ENCODE assay signal across 1 cellular context in the genomic region with DNA sequence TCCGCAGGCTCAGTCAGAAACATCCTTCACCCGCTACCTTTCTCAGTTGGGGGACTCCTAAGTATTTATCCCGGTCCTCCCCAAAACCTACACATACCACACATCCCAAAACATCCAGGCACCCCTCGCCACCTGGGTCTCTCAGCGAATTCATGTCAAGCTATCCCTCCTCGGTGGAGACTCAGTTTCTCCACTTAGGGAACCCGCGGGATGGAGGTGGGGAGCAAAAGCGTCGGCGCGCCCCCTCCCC.
TF ChIP-seq lines count a peak whose summit lies in the region.

No MANE protein-coding gene starts in this region.

TF ChIP-seq in neural cell, 6 proteins besides CTCF, POLR2A, EP300 and RAD21 (continued from another document):
- no peak for TF ChIP-seq MXI1 (conservative IDR thresholded peaks at IDR 0.05; ENCODE audit: poor library complexity, severe bottlenecking)
